18 cellular contexts compared by ENCODE assay signal in genomic region chr9:700365-701282, GRCh38.
DNase-seq lines count a peak whose midpoint lies in the region; ATAC-seq and TF ChIP-seq lines count a peak whose summit lies in the region.
"Had no signal": no experiment of that assay in that cellular context is flagged by ENCODE, and none has a peak within 500 bp of the region (broad histone marks: within the 10 kb centered on the region; RNA-seq: fewer than 3 reads in every experiment).

No MANE protein-coding gene starts in this region.

- H3K56ac ChIP-seq in IMR-90 (ENCODE audit: extremely low read depth, insufficient read depth, low read length) = no peak overlapping the region

- peak overlapping the region; percentile 36 for H2BK120ac ChIP-seq in IMR-90 (ENCODE audit: low read depth, low read length)

- H3K4ac ChIP-seq in IMR-90 (ENCODE audit: low read depth, low read length) = peak overlapping the region; percentile 11; the same call in 1 of the 2 replicates

- H2BK15ac ChIP-seq in IMR-90 (ENCODE audit: low read depth, low read length) = no peak overlapping the region; the same call in 2 of the 3 replicates

- no peak overlapping the region; the same call in 1 of the 2 replicates for H4K5ac ChIP-seq in IMR-90 (ENCODE audit: low read depth, low read length)

- no peak overlapping the region for H2AFZ ChIP-seq in IMR-90 (replicated peaks; ENCODE audit: low read length, poor library complexity)
- H2AFZ ChIP-seq in smooth muscle cell (ENCODE audit: low read depth) = no peak overlapping the region

- no TSS peak for BruUV-seq in IMR-90 (replicated peaks; lab: Mats Ljungman, UMichigan)

- H4K20me1 ChIP-seq in IMR-90 (ENCODE audit: insufficient read depth, low read length) (no peaks in the 10 kb centered on the region), smooth muscle cell (ENCODE audit: low read depth) (no peaks in the 10 kb centered on the region)

- H3K4me1 ChIP-seq in IMR-90 (ENCODE audit: control insufficient read depth, insufficient read depth, low read length) (peaks cover 28% of the 10 kb centered on the region), esophagus muscularis mucosa (peaks cover 51 to 97% (median 83%) of the 10 kb centered on the region in 4 donors), smooth muscle cell (ENCODE audit: low read depth) (peaks cover 17% of the 10 kb centered on the region)

- CTCF ChIA-PET in IMR-90 (lab: Yijun Ruan, JAX) = no interaction called here

- peak overlapping the region; percentile 7; the same call in 1 of the 2 replicates for H3K23ac ChIP-seq in IMR-90 (ENCODE audit: low read depth, low read length)

- TF ChIP-seq RAD21 in IMR-90 (IDR thresholded peaks at IDR 0.05; ENCODE audit: low read length) = no peak

- H4K91ac ChIP-seq in IMR-90 (ENCODE audit: insufficient read depth, low read depth, low read length) = no peak overlapping the region

- no peak overlapping the region for H2BK5ac ChIP-seq in IMR-90 (ENCODE audit: low read depth, low read length, poor library complexity, severe bottlenecking)

- WGBS in IMR-90 (ENCODE audit: extremely low coverage in 2 of 2, insufficient read length in 1 of 2), 2 experiments = 96% methylated on average over 4 of the region's 9 CpGs; no CpG with 5 or more reads in 1 of the 2 experiments
- 86% methylated on average over 9 of the region's 9 CpGs for WGBS in esophagus muscularis mucosa
- 77% methylated on average over 9 of the region's 9 CpGs for WGBS in smooth muscle cell (ENCODE audit: low lambda C conversion rate)

- no peaks in the 10 kb centered on the region for H3K79me2 ChIP-seq in smooth muscle cell (ENCODE audit: low read depth)

- no peaks in the 10 kb centered on the region for H3K36me3 ChIP-seq in IMR-90 (ENCODE audit: control insufficient read depth, insufficient read depth, low read length)
- peaks cover 0 to 28% (median 0%) of the 10 kb centered on the region in 4 donors for H3K36me3 ChIP-seq in esophagus muscularis mucosa
- no peaks in the 10 kb centered on the region for H3K36me3 ChIP-seq in smooth muscle cell (ENCODE audit: low read depth)
- H3K36me3 ChIP-seq: gastrocnemius medialis, ovary had no signal

- H3K4me2 ChIP-seq in IMR-90 (ENCODE audit: low read depth, low read length) = no peak overlapping the region
- no peak overlapping the region for H3K4me2 ChIP-seq in smooth muscle cell

- no peaks in the 10 kb centered on the region for H3K9me3 ChIP-seq in IMR-90 (ENCODE audit: control insufficient read depth, insufficient read depth, low read length)
- H3K9me3 ChIP-seq in esophagus muscularis mucosa = no peaks in the 10 kb centered on the region
- no peaks in the 10 kb centered on the region for H3K9me3 ChIP-seq in smooth muscle cell (replicated peaks; ENCODE audit: low read depth)
- H3K9me3 ChIP-seq: gastrocnemius medialis, ovary had no signal

- peaks cover 20% of the 10 kb centered on the region for H3K9me1 ChIP-seq in IMR-90 (ENCODE audit: insufficient read depth, low read length)

- no peak overlapping the region for H2AK5ac ChIP-seq in IMR-90 (ENCODE audit: low read depth, low read length)

- peak; percentile 54 for ATAC-seq in GM18861 (IDR thresholded peaks at IDR 0.05; ENCODE audit: unreplicated experiment)
- ATAC-seq in IMR-90 (ENCODE audit: low read depth) = no peak
- ATAC-seq: activated T-cell treated with anti-CD3 and anti-CD28 coated beads, Interleukin-2, amount 50 U/mL, for 72 hours; gastrocnemius medialis; HCT116; PC-3 had no signal

- in situ Hi-C loops in IMR-90 (cut with MboI; ENCODE audit: low sequenced_read_pairs) = no loop called here

- H3K9ac ChIP-seq in IMR-90 (ENCODE audit: low read depth, low read length) = no peak overlapping the region
- H3K9ac ChIP-seq in smooth muscle cell (ENCODE audit: low read depth) = no peak overlapping the region

- no peak overlapping the region for H4K8ac ChIP-seq in IMR-90 (ENCODE audit: low read depth in 2 of 2, low read length in 2 of 2)

- no peak for TF ChIP-seq EP300 in esophagus muscularis mucosa (IDR thresholded peaks at IDR 0.05)

- no peak for TF ChIP-seq CTCF in IMR-90 (conservative IDR thresholded peaks at IDR 0.05; ENCODE audit: low read depth, low read length)
- TF ChIP-seq CTCF in esophagus muscularis mucosa (IDR thresholded peaks at IDR 0.05) = no peak
- TF ChIP-seq CTCF in smooth muscle cell (IDR thresholded peaks at IDR 0.05; ENCODE audit: borderline replicate concordance, insufficient read depth, poor library complexity, severe bottlenecking) = no peak

- H3K27ac ChIP-seq in IMR-90 (ENCODE audit: insufficient read depth, low read length) (no peak overlapping the region), esophagus muscularis mucosa (replicated peaks in 1 of 4) (peak overlapping the region; percentile 88 to 89 (median 89)), smooth muscle cell (ENCODE audit: low read depth) (peak overlapping the region; percentile 95)
- H3K27ac ChIP-seq: gastrocnemius medialis, ovary had no signal

- H3K27me3 ChIP-seq in IMR-90 (ENCODE audit: control insufficient read depth, insufficient read depth, low read length) = no peaks in the 10 kb centered on the region
- H3K27me3 ChIP-seq in esophagus muscularis mucosa = no peaks in the 10 kb centered on the region
- H3K27me3 ChIP-seq in smooth muscle cell (ENCODE audit: low read depth) = no peaks in the 10 kb centered on the region
- H3K27me3 ChIP-seq: gastrocnemius medialis, ovary had no signal

- intact Hi-C loops in IMR-90 (cut with micrococcal nuclease) (no loop called here), esophagus muscularis mucosa (cut with DNase I) (no loop called here)

- H3K4me3 ChIP-seq in IMR-90 (ENCODE audit: insufficient read depth, low read depth, low read length) (no peak overlapping the region), esophagus muscularis mucosa (no peak overlapping the region), smooth muscle cell (no peak overlapping the region)
- H3K4me3 ChIP-seq: gastrocnemius medialis, ovary had no signal

- dilution Hi-C loops in IMR-90 (cut with HindIII; ENCODE audit: low sequenced_read_pairs, unreplicated experiment) = no loop called here

- peaks cover 29 to 72% of the 10 kb centered on the region in 2 experiments for H3K79me1 ChIP-seq in IMR-90 (ENCODE audit: low read depth in 1 of 2, low read length in 2 of 2)

- no peak overlapping the region for H2BK20ac ChIP-seq in IMR-90 (ENCODE audit: low read depth, low read length)

- POLR2A ChIA-PET in IMR-90 (lab: Charles Lee; ENCODE audit: unreplicated experiment) = no interaction called here

- peaks cover 16% of the 10 kb centered on the region for H3F3A ChIP-seq in smooth muscle cell (ENCODE audit: low read depth)

- no peak for DNase-seq in IMR-90
- no peak for DNase-seq in esophagus muscularis mucosa (ENCODE audit: extremely low spot score)
- DNase-seq in smooth muscle cell (lab: John Stamatoyannopoulos, UW; ENCODE audit: unreplicated experiment) = no peak
- no peak for DNase-seq in NCI-H526 treated with DMSO at 0.1 percent for 48 hours (lab: John Stamatoyannopoulos, UW)
- no peak for DNase-seq in cerebellum (ENCODE audit: low spot score)
- DNase-seq in NCI-H774 (lab: John Stamatoyannopoulos, UW) = no peak
- no peak for DNase-seq in NCI-H345 (lab: John Stamatoyannopoulos, UW)
- DNase-seq: activated CD4-positive, alpha-beta T cell treated with anti-CD3 and anti-CD28 coated beads for 4 hours; activated T-cell treated with anti-CD3 and anti-CD28 coated beads, Interleukin-2, amount 50 U/mL, for 72 hours; DND-41; effector memory CD4-positive, alpha-beta T cell; gastrocnemius medialis; NCI-H226; ovary; PC-3; stimulated activated CD8-positive, alpha-beta memory T cell treated with anti-CD3 and anti-CD28 coated beads, Interleukin-4, amount 100 ng/mL, for 48 hours had no signal

- 0 out of 2 replicates have a peak overlapping the region, but pooled peaks have one; percentile 27 for H3K14ac ChIP-seq in IMR-90 (replicated peaks; ENCODE audit: low read depth, low read length)

- TF ChIP-seq POLR2A in IMR-90 (IDR thresholded peaks at IDR 0.05; ENCODE audit: low read depth, low read length) (no peak), esophagus muscularis mucosa (IDR thresholded peaks at IDR 0.05; ENCODE audit: low read depth) (no peak)

- H2AK9ac ChIP-seq in IMR-90 (replicated peaks; ENCODE audit: low read depth, low read length, poor library complexity) = no peak overlapping the region

- H3K18ac ChIP-seq in IMR-90 (ENCODE audit: low read depth, low read length) = no peak overlapping the region; the same call in 1 of the 2 replicates

TF ChIP-seq in IMR-90, 13 proteins besides CTCF, POLR2A, EP300 and RAD21:
- no peak for TF ChIP-seq CEBPB (IDR thresholded peaks at IDR 0.05; ENCODE audit: low read depth, low read length)
- TF ChIP-seq MAFK (IDR thresholded peaks at IDR 0.05; ENCODE audit: low read depth, low read length) = no peak
- no peak for TF ChIP-seq RFX5 (IDR thresholded peaks at IDR 0.05; ENCODE audit: low read depth, low read length)
- no peak for TF ChIP-seq NFE2L2 (IDR thresholded peaks at IDR 0.05; ENCODE audit: low read depth, low read length)
- TF ChIP-seq MAZ (IDR thresholded peaks at IDR 0.05; ENCODE audit: borderline replicate concordance, low read depth, low read length) = no peak
- no peak for TF ChIP-seq BHLHE40 (IDR thresholded peaks at IDR 0.05; ENCODE audit: low read depth, low read length)
- TF ChIP-seq, protein P1, sequence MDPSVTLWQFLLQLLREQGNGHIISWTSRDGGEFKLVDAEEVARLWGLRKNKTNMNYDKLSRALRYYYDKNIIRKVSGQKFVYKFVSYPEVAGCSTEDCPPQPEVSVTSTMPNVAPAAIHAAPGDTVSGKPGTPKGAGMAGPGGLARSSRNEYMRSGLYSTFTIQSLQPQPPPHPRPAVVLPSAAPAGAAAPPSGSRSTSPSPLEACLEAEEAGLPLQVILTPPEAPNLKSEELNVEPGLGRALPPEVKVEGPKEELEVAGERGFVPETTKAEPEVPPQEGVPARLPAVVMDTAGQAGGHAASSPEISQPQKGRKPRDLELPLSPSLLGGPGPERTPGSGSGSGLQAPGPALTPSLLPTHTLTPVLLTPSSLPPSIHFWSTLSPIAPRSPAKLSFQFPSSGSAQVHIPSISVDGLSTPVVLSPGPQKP (IDR thresholded peaks at IDR 0.05; ENCODE audit: borderline replicate concordance, low read depth, low read length) = no peak
- TF ChIP-seq CHD1 (IDR thresholded peaks at IDR 0.05; ENCODE audit: low read depth, low read length) = no peak
- no peak for TF ChIP-seq FOS (IDR thresholded peaks at IDR 0.05; ENCODE audit: low read depth, low read length)
- TF ChIP-seq MXI1 (IDR thresholded peaks at IDR 0.05; ENCODE audit: borderline replicate concordance, low read depth, low read length) = no peak
